9 cellular contexts compared by ENCODE assay signal in genomic region chr1:179815642-179816041, GRCh38.
DNase-seq lines count a peak whose midpoint lies in the region; ATAC-seq, FAIRE-seq and TF ChIP-seq lines count a peak whose summit lies in the region.
"Had no signal": no experiment of that assay in that cellular context is flagged by ENCODE, and none has a peak within 500 bp of the region (broad histone marks: within the 10 kb centered on the region; RNA-seq: fewer than 3 reads in every experiment).

No MANE protein-coding gene starts in this region.

- H3K9me3 ChIP-seq in kidney (ENCODE audit: control insufficient read depth in 1 of 2, low read length in 2 of 2) (no peaks in the 10 kb centered on the region), thymus (ENCODE audit: control insufficient read depth) (no peaks in the 10 kb centered on the region)

- ATAC-seq in activated T-cell treated with anti-CD3 and anti-CD28 coated beads, Interleukin-2, amount 50 U/mL, for 72 hours (replicated peaks in 1 of 2), result no peak
- ATAC-seq in activated CD8-positive, alpha-beta T cell treated with anti-CD3 and anti-CD28 coated beads, Interleukin-2, amount 10 ng/mL, durations not matched to agents 7 days and 5 days, result no peak
- no peak for ATAC-seq in HG02884 (IDR thresholded peaks at IDR 0.05; ENCODE audit: unreplicated experiment)

- no peaks in the 10 kb centered on the region for H3K36me3 Mint-ChIP-seq in activated T-cell treated with anti-CD3 and anti-CD28 coated beads, Interleukin-2, amount 50 U/mL, for 72 hours (ENCODE audit: insufficient read depth in 2 of 2)
- no peaks in the 10 kb centered on the region for H3K36me3 Mint-ChIP-seq in activated CD8-positive, alpha-beta T cell treated with anti-CD3 and anti-CD28 coated beads, Interleukin-2, amount 10 ng/mL, durations not matched to agents 7 days and 5 days (ENCODE audit: low read depth)

- H3K4me1 ChIP-seq in kidney (ENCODE audit: control insufficient read depth in 1 of 2, insufficient read depth in 1 of 2, low read depth in 1 of 2, low read length in 2 of 2), result peaks cover 8 to 13% of the 10 kb centered on the region in 2 donors
- peaks cover 11% of the 10 kb centered on the region for H3K4me1 ChIP-seq in thymus (ENCODE audit: control insufficient read depth, insufficient read depth, low read length)

- POLR2A ChIA-PET in activated CD8-positive, alpha-beta T cell treated with anti-CD3 and anti-CD28 coated beads, Interleukin-2, amount 10 ng/mL, durations not matched to agents 7 days and 5 days (lab: Charles Lee), result interaction anchor here (0.8 to 2.7 kb wide), 3 partner anchors 67 to 349 kb away, joined by 5 to 13 read pairs (median 7); partner anchors contain the start of gene TOR1AIP1

- 58% methylated on average over 5 of the region's 5 CpGs for WGBS in thymus

- H3K27me3 ChIP-seq in thymus (ENCODE audit: control insufficient read depth, insufficient read depth), result no peaks in the 10 kb centered on the region

- intact Hi-C loops in kidney (cut with DNase I), result no loop called here

- H3K4me1 Mint-ChIP-seq in activated T-cell treated with anti-CD3 and anti-CD28 coated beads, Interleukin-2, amount 50 U/mL, for 72 hours (ENCODE audit: low read depth), result peaks cover 15% of the 10 kb centered on the region
- peaks cover 18% of the 10 kb centered on the region for H3K4me1 Mint-ChIP-seq in activated CD8-positive, alpha-beta T cell treated with anti-CD3 and anti-CD28 coated beads, Interleukin-2, amount 10 ng/mL, durations not matched to agents 7 days and 5 days (ENCODE audit: low read depth)

- CTCF ChIA-PET in activated CD8-positive, alpha-beta T cell treated with anti-CD3 and anti-CD28 coated beads, Interleukin-2, amount 10 ng/mL, durations not matched to agents 7 days and 5 days (lab: Charles Lee), result interaction anchor here (0.9 to 16.0 kb wide), 22 partner anchors 8 to 756 kb away, joined by 3 to 655 read pairs (median 8); partner anchors contain the start of gene TOR1AIP1

- H3K27me3 Mint-ChIP-seq in activated T-cell treated with anti-CD3 and anti-CD28 coated beads, Interleukin-2, amount 50 U/mL, for 72 hours (ENCODE audit: low read depth), result no peaks in the 10 kb centered on the region
- H3K27me3 Mint-ChIP-seq in activated CD8-positive, alpha-beta T cell treated with anti-CD3 and anti-CD28 coated beads, Interleukin-2, amount 10 ng/mL, durations not matched to agents 7 days and 5 days (ENCODE audit: low read depth), result peaks cover 4% of the 10 kb centered on the region

- TF ChIP-seq CTCF in kidney (IDR thresholded peaks at IDR 0.05; ENCODE audit: borderline replicate concordance, extremely low read depth, insufficient read depth), result no peak

- H3K4me3 Mint-ChIP-seq in activated T-cell treated with anti-CD3 and anti-CD28 coated beads, Interleukin-2, amount 50 U/mL, for 72 hours, result peak overlapping the region; percentile 81 to 90
- peak overlapping the region; percentile 81 for H3K4me3 Mint-ChIP-seq in activated CD8-positive, alpha-beta T cell treated with anti-CD3 and anti-CD28 coated beads, Interleukin-2, amount 10 ng/mL, durations not matched to agents 7 days and 5 days

- H3K36me3 ChIP-seq in kidney (ENCODE audit: control insufficient read depth in 1 of 2, insufficient read depth in 2 of 2, low read length in 2 of 2) (no peaks in the 10 kb centered on the region), thymus (ENCODE audit: control insufficient read depth, insufficient read depth) (no peaks in the 10 kb centered on the region)

- H3K27ac ChIP-seq in kidney (ENCODE audit: low read depth in 2 of 2, low read length in 2 of 2) (no peak overlapping the region), thymus (ENCODE audit: low read depth) (no peak overlapping the region)
- H3K27ac ChIP-seq: RWPE1 had no signal

- peak overlapping the region in 1 of 2 donors; percentile 56 for H3K9ac ChIP-seq in kidney (ENCODE audit: low read length in 2 of 2)

- H3K27ac Mint-ChIP-seq in activated T-cell treated with anti-CD3 and anti-CD28 coated beads, Interleukin-2, amount 50 U/mL, for 72 hours, result no peak overlapping the region
- H3K27ac Mint-ChIP-seq in activated CD8-positive, alpha-beta T cell treated with anti-CD3 and anti-CD28 coated beads, Interleukin-2, amount 10 ng/mL, durations not matched to agents 7 days and 5 days, result peak overlapping the region; percentile 79

- DNase-seq in activated T-cell treated with anti-CD3 and anti-CD28 coated beads, Interleukin-2, amount 50 U/mL, for 72 hours, result no peak
- DNase-seq in activated T-cell treated with anti-CD3 and anti-CD28 coated beads for 4 hours, result no peak
- no peak for DNase-seq in activated CD8-positive, alpha-beta T cell treated with anti-CD3 and anti-CD28 coated beads, Interleukin-2, amount 10 ng/mL, durations not matched to agents 7 days and 5 days
- DNase-seq in kidney, result peak; percentile 48
- no peak for DNase-seq in GDM1 (lab: John Stamatoyannopoulos, UW)
- DNase-seq in ecto neural progenitor cell (ENCODE audit: low spot score), result no peak

- FAIRE-seq in kidney (lab: Jason Lieb, UNC), result no peak

- H3K9me3 Mint-ChIP-seq in activated T-cell treated with anti-CD3 and anti-CD28 coated beads, Interleukin-2, amount 50 U/mL, for 72 hours, result no peaks in the 10 kb centered on the region
- H3K9me3 Mint-ChIP-seq in activated CD8-positive, alpha-beta T cell treated with anti-CD3 and anti-CD28 coated beads, Interleukin-2, amount 10 ng/mL, durations not matched to agents 7 days and 5 days (ENCODE audit: insufficient read depth), result no peaks in the 10 kb centered on the region

- H3K4me3 ChIP-seq in kidney (ENCODE audit: low read length in 2 of 2) (peak overlapping the region in 1 of 2 donors; percentile 83), thymus (ENCODE audit: low read length) (peak overlapping the region; percentile 59)
